Comparison of ENCODE assay signal across 1 cellular context in genomic region chr9:33082538-33083326, GRCh38.
TF ChIP-seq lines count a peak whose summit lies in the region.

No MANE protein-coding gene starts in this region.

TF ChIP-seq in SK-N-SH, 30 proteins besides CTCF, POLR2A, EP300 and RAD21 (continued from another document):
- TF ChIP-seq TEAD4 (IDR thresholded peaks at IDR 0.05; ENCODE audit: borderline replicate concordance, insufficient read depth) = no peak
- no peak for TF ChIP-seq ELF1 (IDR thresholded peaks at IDR 0.05)
- no peak for TF ChIP-seq NFIC (IDR thresholded peaks at IDR 0.05; ENCODE audit: borderline replicate concordance)
- no peak for TF ChIP-seq FOXJ3 (CRISPR knock-in tag; IDR thresholded peaks at IDR 0.05)
- no peak for TF ChIP-seq FOSL2 (IDR thresholded peaks at IDR 0.05; ENCODE audit: borderline replicate concordance, low read depth)
- no peak for TF ChIP-seq USF1 (IDR thresholded peaks at IDR 0.05; ENCODE audit: borderline replicate concordance, low read depth)
